ENCODE assay signal across 1 cellular context in genomic region chr12:54397157-54397556, GRCh38.
TF ChIP-seq lines count a peak whose summit lies in the region.

No MANE protein-coding gene starts in this region.

TF ChIP-seq in endothelial cell of umbilical vein, 7 proteins besides CTCF, POLR2A, EP300 and RAD21:
- TF ChIP-seq MAX (IDR thresholded peaks at IDR 0.05; ENCODE audit: insufficient read depth, insufficient read length): no peak
- no peak for TF ChIP-seq EZH2 (IDR thresholded peaks at IDR 0.05; ENCODE audit: borderline replicate concordance, low read depth, low read length, severe bottlenecking)
- no peak for TF ChIP-seq FOS (IDR thresholded peaks at IDR 0.05; ENCODE audit: borderline replicate concordance, insufficient read depth, low read length)
- peak; percentile 35 for TF ChIP-seq POLR2AphosphoS5 (IDR thresholded peaks at IDR 0.05; ENCODE audit: insufficient read depth, low read depth, low read length)
